Comparison of ENCODE assay signal across 21 cellular contexts in genomic region chr7:90175667-90176066, GRCh38. TPM values are rescaled to one million over a fixed set of nuclear protein-coding genes. Genes with fewer than 3 reads are reported as not detected.
"Had no signal": no experiment of that assay in that cellular context is flagged by ENCODE, and none has a peak within 500 bp of the region (broad histone marks: within the 10 kb centered on the region; RNA-seq: fewer than 3 reads in every experiment).

No MANE protein-coding gene starts in this region.

- H3K36me3 ChIP-seq: esophagus squamous epithelium, left lung, prostate gland, right atrium auricular region, spleen, transverse colon had no signal

- DNase-seq: dermis blood vessel endothelial cell; effector memory CD8-positive, alpha-beta T cell; erythroblast; esophagus squamous epithelium; head of caudate nucleus; kidney; left lung; mesenchymal stem cell; mucosa of descending colon; naive B cell; spleen; stimulated activated CD4-positive, alpha-beta T cell treated with anti-CD3 and anti-CD28 coated beads, Interleukin-2, amount 100 ng/mL, for 48 hours; stimulated activated naive B cell treated with anti-CD40 and anti-IgM and Interleukin-4, amounts not matched to agents 10 μg/mL and 1 μg/mL and 100 μg/mL, for 72 hours; transverse colon had no signal

- H3K27ac ChIP-seq: coronary artery, esophagus squamous epithelium, hepatocyte, left lung, prostate gland, right atrium auricular region, skin epidermis, spleen, transverse colon had no signal

- H3K4me1 ChIP-seq: prostate gland, right atrium auricular region had no signal

- H3K27me3 ChIP-seq: esophagus squamous epithelium, hepatocyte, left lung, right atrium auricular region, transverse colon had no signal

- H3K9me3 ChIP-seq: esophagus squamous epithelium, mucosa of descending colon, prostate gland, right atrium auricular region, transverse colon had no signal

- H2AFZ ChIP-seq: hepatocyte had no signal

- ATAC-seq: effector memory CD8-positive, alpha-beta T cell; left lung; mucosa of descending colon; natural killer cell treated with Interleukin-12 subunit alpha and Interleukin-12 subunit beta and Interleukin-15 and Interleukin-18, amount 100 ng/mL, for 72 hours; stimulated activated naive B cell treated with anti-CD40 and anti-IgM and Interleukin-4, amounts not matched to agents 10 μg/mL and 1 μg/mL and 100 μg/mL, for 72 hours had no signal

- H3K4me3 ChIP-seq: coronary artery, esophagus squamous epithelium, hepatocyte, left lung, mucosa of descending colon, prostate gland, right atrium auricular region, skin epidermis, spleen, transverse colon had no signal

- H3K4me2 ChIP-seq: hepatocyte had no signal

RNA-seq across cellular contexts. Expression of gene STEAP1, which starts 21.4 kb away (rescaled TPM):
- total RNA-seq: osteocyte had no signal

RNA-seq across cellular contexts. Expression of gene STEAP2, which starts 35.9 kb away (rescaled TPM):
- total RNA-seq: osteocyte had no signal
